ENCODE assay signal across 7 cellular contexts in genomic region chr7:77415474-77415821, GRCh38. TPM values are rescaled to one million over a fixed set of nuclear protein-coding genes. Genes with fewer than 3 reads are reported as not detected.
DNase-seq lines count a peak whose midpoint lies in the region; ATAC-seq, FAIRE-seq and TF ChIP-seq lines count a peak whose summit lies in the region.

No MANE protein-coding gene starts in this region.

- H3K4me3 Mint-ChIP-seq in immature natural killer cell: peak overlapping the region; percentile 86 to 95 (median 92)
- peak overlapping the region; percentile 64 for H3K4me3 Mint-ChIP-seq in stimulated activated naive CD8-positive, alpha-beta T cell treated with anti-CD3 and anti-CD28 coated beads, Interleukin-15, Interleukin-2, amounts not matched to agents 100 ng/mL and 50 ng/mL, for 24 hours

- H3K4me2 ChIP-seq in GM12878 (ENCODE audit: control insufficient read depth, insufficient read depth): peak overlapping the region; percentile 91

- peak; percentile 21 for ATAC-seq in GM21786 (IDR thresholded peaks at IDR 0.05; ENCODE audit: unreplicated experiment)
- peak; percentile 57 for ATAC-seq in GM12878

- H3K27ac ChIP-seq in GM12878 (ENCODE audit: control insufficient read depth, insufficient read depth): peak overlapping the region; percentile 75

- intact Hi-C loops in GM12878 (cut with micrococcal nuclease; ENCODE audit: unreplicated experiment): loop anchor here (2.0 to 5.0 kb wide), 3 partner anchors 23 to 123 kb away; no protein-coding TSS in a partner anchor

- RAD21 ChIA-PET in GM12878 (lab: Charles Lee; ENCODE audit: unreplicated experiment): interaction anchor here (0.8 to 6.8 kb wide), 13 partner anchors 12 to 293 kb away, joined by 3 to 32 read pairs (median 5); partner anchors contain the start of genes CCDC146 and PTPN12

- H3K79me2 ChIP-seq in GM12878 (ENCODE audit: control insufficient read depth, insufficient read depth, low read length): no peaks in the 10 kb centered on the region; the same call in none of the 2 replicates

- H4K20me1 ChIP-seq in GM12878 (ENCODE audit: control insufficient read depth, insufficient read depth): no peaks in the 10 kb centered on the region

- no peak for TF ChIP-seq CTCF in GM13977 (IDR thresholded peaks at IDR 0.05; ENCODE audit: extremely low read depth, insufficient read depth, missing control alignments)
- TF ChIP-seq CTCF in GM12878 (IDR thresholded peaks at IDR 0.05 in 2 of 3, conservative IDR thresholded peaks at IDR 0.05 in 1 of 3; ENCODE audit: control insufficient read depth in 2 of 3, extremely low read depth in 1 of 3, insufficient read depth in 1 of 3, low read depth in 3 of 3, low read length in 3 of 3): no peak

- TF ChIP-seq EP300 in GM12878 (IDR thresholded peaks at IDR 0.05; ENCODE audit: borderline replicate concordance in 1 of 2, control insufficient read depth in 1 of 2, low read depth in 2 of 2, low read length in 2 of 2): no peak

- 2% methylated on average over 25 of the region's 25 CpGs for WGBS in GM12878 (ENCODE audit: insufficient coverage, insufficient replicate concordance, low lambda C conversion rate, missing lambda C conversion rate)

- H3K4me1 ChIP-seq in GM12878 (ENCODE audit: control insufficient read depth, insufficient read depth, low read length): peaks cover 4% of the 10 kb centered on the region; the same call in 1 of the 2 replicates

- H3K27me3 Mint-ChIP-seq in immature natural killer cell (ENCODE audit: low read depth in 3 of 3): peaks cover 3 to 14% (median 10%) of the 10 kb centered on the region in 3 donors
- H3K27me3 Mint-ChIP-seq in stimulated activated naive CD8-positive, alpha-beta T cell treated with anti-CD3 and anti-CD28 coated beads, Interleukin-15, Interleukin-2, amounts not matched to agents 100 ng/mL and 50 ng/mL, for 24 hours: peaks cover 17% of the 10 kb centered on the region

- POLR2A ChIA-PET in GM12878 (lab: Charles Lee): interaction anchor here (0.7 to 2.6 kb wide), 7 partner anchors 10 to 127 kb away, joined by 3 to 15 read pairs (median 5); partner anchors contain the start of gene PTPN12

- peak overlapping the region; percentile 74 for H3K4me3 ChIP-seq in GM12878

- peak; percentile 68 for DNase-seq in GM13977 (ENCODE audit: low spot score)
- DNase-seq in NCI-H1930 (lab: John Stamatoyannopoulos, UW): peak; percentile 9 to 40
- DNase-seq in GM12878 (ENCODE audit: low read depth, low spot score): no peak
- DNase-seq in immature natural killer cell: no peak
- DNase-seq in HT-29 (ENCODE audit: low spot score): no peak

- in situ Hi-C loops in GM13977 (cut with MboI; ENCODE audit: low pct_unique_long_range_greater_than_20kb, low sequenced_read_pairs, unreplicated experiment): no loop called here
- in situ Hi-C loops in GM12878 (cut with MboI): no loop called here

- peak overlapping the region; percentile 78 for H3K9ac ChIP-seq in GM12878 (ENCODE audit: control insufficient read depth, insufficient read depth, low read length)

- CTCF ChIA-PET in GM12878 (lab: Yijun Ruan, JAX): interaction anchor here (1.1 to 9.2 kb wide), 6 partner anchors 12 to 236 kb away, joined by 3 to 59 read pairs (median 4); no protein-coding TSS in a partner anchor

- no peaks in the 10 kb centered on the region for H3K9me3 ChIP-seq in GM12878 (replicated peaks; ENCODE audit: control insufficient read depth, insufficient read depth, low read length)

- SMC1A ChIA-PET in GM12878 (lab: Charles Lee; ENCODE audit: uncharacterized antibody, unreplicated experiment): interaction anchor here (1.0 to 6.2 kb wide), 17 partner anchors 10 to 130 kb away, joined by 4 to 68 read pairs (median 10); no protein-coding TSS in a partner anchor

- TF ChIP-seq POLR2A in GM12878 (IDR thresholded peaks at IDR 0.05; ENCODE audit: low read depth, low read length): no peak; the same call in 1 of the 2 replicates

- peaks cover 0 to 3% (median 0%) of the 10 kb centered on the region in 3 donors for H3K36me3 Mint-ChIP-seq in immature natural killer cell
- no peaks in the 10 kb centered on the region for H3K36me3 Mint-ChIP-seq in stimulated activated naive CD8-positive, alpha-beta T cell treated with anti-CD3 and anti-CD28 coated beads, Interleukin-15, Interleukin-2, amounts not matched to agents 100 ng/mL and 50 ng/mL, for 24 hours (ENCODE audit: low read depth)

- no peaks in the 10 kb centered on the region for H3K9me3 Mint-ChIP-seq in immature natural killer cell
- H3K9me3 Mint-ChIP-seq in stimulated activated naive CD8-positive, alpha-beta T cell treated with anti-CD3 and anti-CD28 coated beads, Interleukin-15, Interleukin-2, amounts not matched to agents 100 ng/mL and 50 ng/mL, for 24 hours: no peaks in the 10 kb centered on the region

- no peak for TF ChIP-seq RAD21 in GM12878 (IDR thresholded peaks at IDR 0.05; ENCODE audit: insufficient read depth, low read depth, low read length)

- peaks cover 69 to 80% of the 10 kb centered on the region in 2 donors for H3K4me1 Mint-ChIP-seq in immature natural killer cell
- peaks cover 69% of the 10 kb centered on the region for H3K4me1 Mint-ChIP-seq in stimulated activated naive CD8-positive, alpha-beta T cell treated with anti-CD3 and anti-CD28 coated beads, Interleukin-15, Interleukin-2, amounts not matched to agents 100 ng/mL and 50 ng/mL, for 24 hours (ENCODE audit: low read depth)

- H3K36me3 ChIP-seq in GM12878 (ENCODE audit: control insufficient read depth in 2 of 2, insufficient read depth in 2 of 2, low read length in 1 of 2): no peaks in the 10 kb centered on the region

- BruUV-seq in GM12878 (replicated peaks; lab: Mats Ljungman, UMichigan): no TSS peak

- FAIRE-seq in GM12878 (lab: Jason Lieb, UNC): no peak

- peak overlapping the region; percentile 85 for H2AFZ ChIP-seq in GM12878 (ENCODE audit: control insufficient read depth, low read depth, low read length)

- peak overlapping the region; percentile 92 to 99 (median 96) for H3K27ac Mint-ChIP-seq in immature natural killer cell
- peak overlapping the region; percentile 59 for H3K27ac Mint-ChIP-seq in stimulated activated naive CD8-positive, alpha-beta T cell treated with anti-CD3 and anti-CD28 coated beads, Interleukin-15, Interleukin-2, amounts not matched to agents 100 ng/mL and 50 ng/mL, for 24 hours

- H3K27me3 ChIP-seq in GM12878 (replicated peaks in 1 of 2; ENCODE audit: control insufficient read depth in 2 of 2, insufficient read depth in 2 of 2, low read length in 1 of 2): no peaks in the 10 kb centered on the region

TF ChIP-seq in GM12878, 131 proteins besides CTCF, POLR2A, EP300 and RAD21 (continues in another document):
- no peak for TF ChIP-seq USF2 (IDR thresholded peaks at IDR 0.05; ENCODE audit: borderline replicate concordance, low read depth, low read length)
- no peak for TF ChIP-seq ZNF687 (IDR thresholded peaks at IDR 0.05)

RNA-seq across cellular contexts. Expression of gene GSAP, which starts 0.7 kb away (rescaled TPM):
- total RNA-seq in GM12878 (2013; cell fraction: nucleolus; rRNA removed): 130 and 134 TPM in 2 replicates
- total RNA-seq in GM12878 (2014; rRNA removed) (26.5 and 27.2 TPM in 2 replicates), GM12878 (2014; rRNA removed; fragmentation: Illumina TruSeq; extraction: Trizol) (21.0 and 24.7 TPM in 2 replicates), GM12878 (2021) (17.4 and 24.1 TPM in 2 replicates)
- polyA plus RNA-seq in GM12878 (2011; ENCODE audit: low read depth): 6.9 TPM
- polyA plus RNA-seq in GM12878 (2011; rRNA removed) (38.1 and 48.5 TPM in 2 replicates), GM12878 (2014; fragmentation: Illumina TruSeq; extraction: Trizol) (22.6 and 29.6 TPM in 2 replicates), GM12878 (2014; fragmentation: Nextera tagmentation; extraction: Ambion mirVana) (1 to 10 TPM; 6.6 to 8.0 TPM), GM12878 (2014; rRNA removed) (20.3 and 24.1 TPM in 2 replicates), GM12878 (2016; fragmentation: Nextera tagmentation; extraction: Ambion mirVana) (10 to 100 TPM; 14.4 to 16.0 TPM), immature natural killer cell (10 to 100 TPM; 24.6 to 85.4 (median 55.5) TPM)
- 14.7 and 15.5 TPM in 2 replicates for polyA plus RNA-seq in GM12878 (2011; cell fraction: cytosol; rRNA removed)
- polyA plus RNA-seq in GM12878 (2011; cell fraction: nucleus; rRNA removed): 99.9 and 128 TPM in 2 replicates
- 8.0 and 10.6 TPM in 2 replicates for polyA plus RNA-seq in GM12878 (2012)
- 36.5 and 39.6 TPM in 2 replicates for polyA minus RNA-seq in GM12878 (2011; rRNA and poly(A)+ RNA removed)
- polyA minus RNA-seq in GM12878 (2011; cell fraction: cytosol; rRNA and poly(A)+ RNA removed): 7.6 and 11.1 TPM in 2 replicates
- 46.9 and 73.0 TPM in 2 replicates for polyA minus RNA-seq in GM12878 (2011; cell fraction: nucleus; rRNA and poly(A)+ RNA removed)
- 3.7 and 6.0 TPM in 2 replicates for total RNA-seq in HT-29 (2014; rRNA removed; shearing (Covaris generic))

Comparison
In these comparisons a context has a peak if more than half of its experiments do, and no peak if none do; other contexts are left out.
1. DNase-seq: peak in GM13977 (single experiment) and NCI-H1930 (2 of 2); none in GM12878 (single experiment), immature natural killer cell (0 of 3) and HT-29 (single experiment).